ENCODE assay signal across 11 cellular contexts in genomic region chr11:127350476-127350875, GRCh38.
"Had no signal": no experiment of that assay in that cellular context is flagged by ENCODE, and none has a peak within 500 bp of the region (broad histone marks: within the 10 kb centered on the region; RNA-seq: fewer than 3 reads in every experiment).

No MANE protein-coding gene starts in this region.

- H3K4me2 ChIP-seq: GM23338 had no signal

- ATAC-seq: GM23338, HCT116 had no signal

- H2AFZ ChIP-seq: GM23248, GM23338 had no signal

- H3K27ac ChIP-seq: GM23248 had no signal

- H3K4me3 ChIP-seq: GM23248, GM23338, HAP-1 had no signal

- H3K9ac ChIP-seq: GM23248 had no signal

- H3K27ac Mint-ChIP-seq: GM23338, H9, HFFc6 had no signal

- H3K9me3 Mint-ChIP-seq: HFFc6 had no signal

- DNase-seq: GM23248, GOT3, H7, H9, HCEC 1CT, HFFc6 had no signal

- H3K4me3 Mint-ChIP-seq: GM23338, H9, HFFc6 had no signal

- H3K36me3 ChIP-seq: HAP-1 had no signal

- H3K9me3 ChIP-seq: HAP-1 had no signal

- H3K4me1 ChIP-seq: HAP-1 had no signal

- FAIRE-seq: H1, H54 had no signal
